8 cellular contexts compared by ENCODE assay signal in the genomic region with DNA sequence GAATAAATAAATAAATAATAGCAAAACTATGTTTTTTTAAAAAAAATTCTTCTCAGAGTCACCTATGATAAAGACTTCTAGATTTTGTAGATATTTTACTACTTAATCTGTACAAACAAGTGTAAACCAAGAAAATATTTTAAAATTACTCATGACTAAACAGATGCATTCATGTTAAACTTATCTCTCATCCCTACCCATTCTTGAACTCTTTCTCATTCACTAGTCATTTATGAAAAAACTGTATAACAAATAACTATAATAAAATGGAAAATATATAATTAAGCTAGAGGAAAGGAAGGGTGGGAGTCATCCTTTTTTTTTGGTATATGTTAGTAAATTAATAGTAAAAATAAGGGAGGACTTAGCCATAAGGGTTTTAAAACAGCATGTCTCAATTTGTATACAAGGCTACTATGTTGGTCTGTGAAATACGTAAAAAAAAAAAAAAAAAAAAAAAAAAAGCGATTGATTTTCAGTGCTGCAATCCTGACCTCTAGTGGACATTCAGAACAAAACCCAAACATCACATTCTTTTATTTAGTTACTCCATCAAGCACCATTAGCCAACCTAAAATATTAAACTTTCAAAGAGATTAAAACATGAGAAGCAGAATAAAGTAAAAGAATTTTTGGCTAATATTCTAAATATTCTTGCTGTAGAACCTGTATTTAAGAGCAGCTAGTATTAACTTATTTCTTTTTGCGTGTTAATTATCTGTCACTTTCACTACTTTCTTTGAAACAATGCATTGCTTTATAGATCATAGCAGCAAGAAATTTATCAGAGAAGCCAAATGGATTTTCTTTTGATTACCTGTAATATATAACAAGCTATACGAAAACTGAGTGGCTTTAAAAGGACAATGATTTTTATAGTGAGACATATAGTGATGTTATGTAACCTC.
A peak's percentile ranks its signal among the peaks of the same experiment; 100 is the strongest.
DNase-seq lines count a peak whose midpoint lies in the region; ATAC-seq and TF ChIP-seq lines count a peak whose summit lies in the region.

No MANE protein-coding gene starts in this region.

- no peak overlapping the region for H3K27ac ChIP-seq in lung (ENCODE audit: low read depth in 1 of 2, low read length in 1 of 2)

- ATAC-seq in lung (ENCODE audit: insufficient read depth, low FRiP score) (no peak), GM19395 (IDR thresholded peaks at IDR 0.05; ENCODE audit: unreplicated experiment) (no peak), HG02678 (IDR thresholded peaks at IDR 0.05; ENCODE audit: unreplicated experiment) (no peak), GM21447 (IDR thresholded peaks at IDR 0.05; ENCODE audit: unreplicated experiment) (no peak)

- H3K4me1 ChIP-seq in lung (ENCODE audit: control insufficient read depth in 2 of 2, insufficient read depth in 2 of 2, low read length in 2 of 2): peaks cover 0 to 4% of the 10 kb centered on the region in 2 donors

- WGBS in lung, 2 donors: 36 to 41% methylated on average over 4 of the region's 4 CpGs

- TF ChIP-seq CTCF in AG10803 (conservative IDR thresholded peaks at IDR 0.05; ENCODE audit: low read length): peak; percentile 73
- peak; percentile 44 for TF ChIP-seq CTCF in lung (IDR thresholded peaks at IDR 0.05; ENCODE audit: control extremely low read depth, extremely low read depth)

- H3K27me3 ChIP-seq in H7 (ENCODE audit: control insufficient read depth, insufficient read depth, low read length) (no peaks in the 10 kb centered on the region), lung (ENCODE audit: control insufficient read depth, insufficient read depth) (no peaks in the 10 kb centered on the region)

- H3K36me3 ChIP-seq in H7 (replicated peaks; ENCODE audit: control insufficient read depth, insufficient read depth, low read length) (no peaks in the 10 kb centered on the region), lung (ENCODE audit: control insufficient read depth in 2 of 2, insufficient read depth in 2 of 2, low read length in 2 of 2) (no peaks in the 10 kb centered on the region)

- H3K4me3 ChIP-seq in AG10803 (ENCODE audit: low read length) (no peak overlapping the region), H7 (ENCODE audit: insufficient read depth, low read depth, low read length) (no peak overlapping the region), lung (no peak overlapping the region)

- DNase-seq in AG10803 (ENCODE audit: low read depth): peak; percentile 58
- DNase-seq in H7: peak; percentile 22
- peak; percentile 23 for DNase-seq in NCI-H748 (lab: John Stamatoyannopoulos, UW; ENCODE audit: unreplicated experiment)
- peak; percentile 73 for DNase-seq in cerebellar cortex (ENCODE audit: low spot score)
- no peak for DNase-seq in lung (ENCODE audit: low spot score)

- H3K9me3 ChIP-seq in lung (ENCODE audit: control insufficient read depth in 2 of 2, insufficient read depth in 1 of 2, low read length in 1 of 2): no peaks in the 10 kb centered on the region
